Comparison of ENCODE assay signal across 2 cellular contexts in the genomic region with DNA sequence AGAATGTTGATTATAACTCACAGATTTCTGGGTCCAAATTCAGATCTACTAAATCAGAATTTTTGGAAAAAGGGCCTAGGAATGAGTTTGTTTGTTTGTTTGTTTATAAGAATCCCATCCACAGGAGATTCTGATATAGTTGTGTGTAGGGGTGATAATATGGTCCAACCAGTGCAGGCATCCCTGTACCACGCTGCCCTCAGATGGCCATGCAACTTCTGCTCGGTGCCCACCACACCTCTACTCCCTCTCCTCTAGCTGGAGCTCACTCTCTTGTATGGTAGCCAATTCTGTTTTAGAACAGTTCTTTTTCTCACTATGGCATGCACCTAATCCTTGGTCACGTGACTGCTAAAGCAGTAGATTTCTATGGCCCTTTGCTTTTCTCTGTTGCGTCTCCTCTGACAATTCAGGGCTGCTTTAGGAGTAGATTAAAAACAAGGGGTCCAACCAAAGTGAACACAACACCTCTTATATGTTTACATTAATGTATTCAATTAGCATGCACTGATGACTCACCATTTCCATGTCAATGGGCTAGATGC.
TF ChIP-seq lines count a peak whose summit lies in the region.

No MANE protein-coding gene starts in this region.

TF ChIP-seq in A549, 52 proteins besides CTCF, POLR2A, EP300 and RAD21 (continued from another document):
- TF ChIP-seq FOSL2 (IDR thresholded peaks at IDR 0.05) (no peak), FOSL2 (CRISPR knock-in tag; IDR thresholded peaks at IDR 0.05) (peak; percentile 33; the same call in 1 of the 2 replicates), KDM1A (IDR thresholded peaks at IDR 0.05; ENCODE audit: low read depth) (no peak), MYC (IDR thresholded peaks at IDR 0.05; ENCODE audit: borderline replicate concordance, low read length) (no peak)

TF ChIP-seq in GM23338, 12 proteins besides CTCF, POLR2A, EP300 and RAD21 (continued from another document):
- TF ChIP-seq, protein P1, sequence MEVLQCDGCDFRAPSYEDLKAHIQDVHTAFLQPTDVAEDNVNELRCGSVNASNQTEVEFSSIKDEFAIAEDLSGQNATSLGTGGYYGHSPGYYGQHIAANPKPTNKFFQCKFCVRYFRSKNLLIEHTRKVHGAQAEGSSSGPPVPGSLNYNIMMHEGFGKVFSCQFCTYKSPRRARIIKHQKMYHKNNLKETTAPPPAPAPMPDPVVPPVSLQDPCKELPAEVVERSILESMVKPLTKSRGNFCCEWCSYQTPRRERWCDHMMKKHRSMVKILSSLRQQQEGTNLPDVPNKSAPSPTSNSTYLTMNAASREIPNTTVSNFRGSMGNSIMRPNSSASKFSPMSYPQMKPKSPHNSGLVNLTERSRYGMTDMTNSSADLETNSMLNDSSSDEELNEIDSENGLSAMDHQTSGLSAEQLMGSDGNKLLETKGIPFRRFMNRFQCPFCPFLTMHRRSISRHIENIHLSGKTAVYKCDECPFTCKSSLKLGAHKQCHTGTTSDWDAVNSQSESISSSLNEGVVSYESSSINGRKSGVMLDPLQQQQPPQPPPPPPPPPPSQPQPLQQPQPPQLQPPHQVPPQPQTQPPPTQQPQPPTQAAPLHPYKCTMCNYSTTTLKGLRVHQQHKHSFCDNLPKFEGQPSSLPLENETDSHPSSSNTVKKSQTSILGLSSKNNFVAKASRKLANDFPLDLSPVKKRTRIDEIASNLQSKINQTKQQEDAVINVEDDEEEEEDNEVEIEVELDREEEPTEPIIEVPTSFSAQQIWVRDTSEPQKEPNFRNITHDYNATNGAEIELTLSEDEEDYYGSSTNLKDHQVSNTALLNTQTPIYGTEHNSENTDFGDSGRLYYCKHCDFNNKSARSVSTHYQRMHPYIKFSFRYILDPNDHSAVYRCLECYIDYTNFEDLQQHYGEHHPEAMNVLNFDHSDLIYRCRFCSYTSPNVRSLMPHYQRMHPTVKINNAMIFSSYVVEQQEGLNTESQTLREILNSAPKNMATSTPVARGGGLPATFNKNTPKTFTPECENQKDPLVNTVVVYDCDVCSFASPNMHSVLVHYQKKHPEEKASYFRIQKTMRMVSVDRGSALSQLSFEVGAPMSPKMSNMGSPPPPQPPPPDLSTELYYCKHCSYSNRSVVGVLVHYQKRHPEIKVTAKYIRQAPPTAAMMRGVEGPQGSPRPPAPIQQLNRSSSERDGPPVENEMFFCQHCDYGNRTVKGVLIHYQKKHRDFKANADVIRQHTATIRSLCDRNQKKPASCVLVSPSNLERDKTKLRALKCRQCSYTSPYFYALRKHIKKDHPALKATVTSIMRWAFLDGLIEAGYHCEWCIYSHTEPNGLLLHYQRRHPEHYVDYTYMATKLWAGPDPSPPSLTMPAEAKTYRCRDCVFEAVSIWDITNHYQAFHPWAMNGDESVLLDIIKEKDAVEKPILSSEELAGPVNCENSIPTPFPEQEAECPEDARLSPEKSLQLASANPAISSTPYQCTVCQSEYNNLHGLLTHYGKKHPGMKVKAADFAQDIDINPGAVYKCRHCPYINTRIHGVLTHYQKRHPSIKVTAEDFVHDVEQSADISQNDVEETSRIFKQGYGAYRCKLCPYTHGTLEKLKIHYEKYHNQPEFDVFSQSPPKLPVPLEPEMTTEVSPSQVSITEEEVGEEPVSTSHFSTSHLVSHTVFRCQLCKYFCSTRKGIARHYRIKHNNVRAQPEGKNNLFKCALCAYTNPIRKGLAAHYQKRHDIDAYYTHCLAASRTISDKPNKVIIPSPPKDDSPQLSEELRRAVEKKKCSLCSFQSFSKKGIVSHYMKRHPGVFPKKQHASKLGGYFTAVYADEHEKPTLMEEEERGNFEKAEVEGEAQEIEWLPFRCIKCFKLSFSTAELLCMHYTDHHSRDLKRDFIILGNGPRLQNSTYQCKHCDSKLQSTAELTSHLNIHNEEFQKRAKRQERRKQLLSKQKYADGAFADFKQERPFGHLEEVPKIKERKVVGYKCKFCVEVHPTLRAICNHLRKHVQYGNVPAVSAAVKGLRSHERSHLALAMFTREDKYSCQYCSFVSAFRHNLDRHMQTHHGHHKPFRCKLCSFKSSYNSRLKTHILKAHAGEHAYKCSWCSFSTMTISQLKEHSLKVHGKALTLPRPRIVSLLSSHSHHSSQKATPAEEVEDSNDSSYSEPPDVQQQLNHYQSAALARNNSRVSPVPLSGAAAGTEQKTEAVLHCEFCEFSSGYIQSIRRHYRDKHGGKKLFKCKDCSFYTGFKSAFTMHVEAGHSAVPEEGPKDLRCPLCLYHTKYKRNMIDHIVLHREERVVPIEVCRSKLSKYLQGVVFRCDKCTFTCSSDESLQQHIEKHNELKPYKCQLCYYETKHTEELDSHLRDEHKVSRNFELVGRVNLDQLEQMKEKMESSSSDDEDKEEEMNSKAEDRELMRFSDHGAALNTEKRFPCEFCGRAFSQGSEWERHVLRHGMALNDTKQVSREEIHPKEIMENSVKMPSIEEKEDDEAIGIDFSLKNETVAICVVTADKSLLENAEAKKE (CRISPR knock-in tag; IDR thresholded peaks at IDR 0.05), result no peak
- TF ChIP-seq JUNB (IDR thresholded peaks at IDR 0.05; ENCODE audit: unreplicated experiment), result no peak
- no peak for TF ChIP-seq REST (IDR thresholded peaks at IDR 0.05; ENCODE audit: unreplicated experiment)
- no peak for TF ChIP-seq CREB1 (CRISPR knock-in tag; IDR thresholded peaks at IDR 0.05; ENCODE audit: low read depth)
- no peak for TF ChIP-seq ZNF114 (CRISPR knock-in tag; IDR thresholded peaks at IDR 0.05)
- no peak for TF ChIP-seq EZH2 (IDR thresholded peaks at IDR 0.05; ENCODE audit: low read depth, unreplicated experiment)
- no peak for TF ChIP-seq NANOG (IDR thresholded peaks at IDR 0.05; ENCODE audit: borderline replicate concordance)
- no peak for TF ChIP-seq ZNF331 (CRISPR knock-in tag; IDR thresholded peaks at IDR 0.05; ENCODE audit: low read depth)
- TF ChIP-seq, protein P2, sequence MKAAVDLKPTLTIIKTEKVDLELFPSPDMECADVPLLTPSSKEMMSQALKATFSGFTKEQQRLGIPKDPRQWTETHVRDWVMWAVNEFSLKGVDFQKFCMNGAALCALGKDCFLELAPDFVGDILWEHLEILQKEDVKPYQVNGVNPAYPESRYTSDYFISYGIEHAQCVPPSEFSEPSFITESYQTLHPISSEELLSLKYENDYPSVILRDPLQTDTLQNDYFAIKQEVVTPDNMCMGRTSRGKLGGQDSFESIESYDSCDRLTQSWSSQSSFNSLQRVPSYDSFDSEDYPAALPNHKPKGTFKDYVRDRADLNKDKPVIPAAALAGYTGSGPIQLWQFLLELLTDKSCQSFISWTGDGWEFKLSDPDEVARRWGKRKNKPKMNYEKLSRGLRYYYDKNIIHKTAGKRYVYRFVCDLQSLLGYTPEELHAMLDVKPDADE (IDR thresholded peaks at IDR 0.05), result no peak
- no peak for TF ChIP-seq STAT1 (IDR thresholded peaks at IDR 0.05; ENCODE audit: unreplicated experiment)
